9 cellular contexts compared by ENCODE assay signal in the genomic region with DNA sequence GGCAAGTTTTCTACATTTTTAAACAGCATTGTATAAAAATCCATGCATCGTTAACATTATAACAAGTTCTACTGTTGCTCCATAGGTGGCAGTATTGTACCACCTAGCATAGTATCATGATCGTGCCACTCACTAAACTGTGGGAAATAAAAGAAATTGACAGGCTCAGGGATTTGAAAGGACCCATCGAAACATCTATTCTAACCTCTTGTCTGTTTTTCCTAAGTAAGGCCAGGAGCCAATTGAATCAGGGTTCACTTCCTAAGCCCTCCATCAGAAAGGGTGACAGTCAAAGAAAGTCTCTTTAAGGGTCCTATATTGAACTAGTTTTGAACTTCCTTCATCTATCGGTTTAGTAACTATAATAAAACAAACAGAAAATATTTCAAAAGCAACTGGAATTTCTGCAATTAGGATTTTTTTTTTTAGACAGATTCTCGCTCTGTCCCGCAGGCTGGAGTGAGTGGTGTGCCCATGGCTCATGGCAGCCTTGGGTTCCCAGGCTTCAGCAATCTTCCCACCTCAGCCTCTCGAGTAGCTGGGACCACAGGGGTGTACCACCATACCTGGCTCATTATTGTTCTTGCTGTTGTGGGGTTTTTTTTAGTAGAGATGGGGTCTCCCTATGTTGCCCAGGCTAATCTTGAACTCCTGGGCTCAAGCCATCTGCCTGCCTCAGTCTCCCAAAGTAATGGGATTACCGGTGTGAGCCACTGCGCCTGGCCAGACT. TPM values are rescaled to one million over a fixed set of nuclear protein-coding genes. Genes with fewer than 3 reads are reported as not detected.
DNase-seq lines count a peak whose midpoint lies in the region; ATAC-seq and TF ChIP-seq lines count a peak whose summit lies in the region.
"Had no signal": no experiment of that assay in that cellular context is flagged by ENCODE, and none has a peak within 500 bp of the region (broad histone marks: within the 10 kb centered on the region; RNA-seq: fewer than 3 reads in every experiment).

No MANE protein-coding gene starts in this region.

- H4K20me1 ChIP-seq in H9 (ENCODE audit: control insufficient read depth, insufficient read depth, insufficient read length): no peaks in the 10 kb centered on the region

- H3K36me3 Mint-ChIP-seq in H9 (ENCODE audit: insufficient read depth in 1 of 3, low read depth in 3 of 3) (peaks cover 0 to 7% (median 5%) of the 10 kb centered on the region in 3 experiments; a peak in 1 of 7 replicates), WTC11 (peaks cover 3% of the 10 kb centered on the region; the same call in 1 of the 2 replicates)

- H3K9me3 ChIP-seq in H9 (ENCODE audit: control insufficient read depth, low read depth, low read length): no peaks in the 10 kb centered on the region

- H4K91ac ChIP-seq in H9 (ENCODE audit: insufficient read length, low read depth, low read length): no peak overlapping the region

- H3K4me3 Mint-ChIP-seq in H9 (no peak overlapping the region), WTC11 (no peak overlapping the region)

- H3K27ac Mint-ChIP-seq in H9 (no peak overlapping the region), WTC11 (no peak overlapping the region)

- H3K9me3 Mint-ChIP-seq in H9: no peaks in the 10 kb centered on the region
- no peaks in the 10 kb centered on the region for H3K9me3 Mint-ChIP-seq in WTC11

- no peak overlapping the region for H3K4me2 ChIP-seq in H9 (ENCODE audit: insufficient read depth, insufficient read length, low read length)

- H2AFZ ChIP-seq in H9 (ENCODE audit: low read length): no peak overlapping the region

- DNase-seq in ACHN: peak; percentile 62
- DNase-seq in ELF-1 (ENCODE audit: low read depth, low spot score): peak; percentile 6
- no peak for DNase-seq in H9
- DNase-seq in NAMALWA (ENCODE audit: low spot score): peak; percentile 67
- no peak for DNase-seq in WTC11 (ENCODE audit: low spot score)
- no peak for DNase-seq in Right ventricle myocardium superior
- DNase-seq in retina: peak; percentile 51
- DNase-seq in posterior cingulate gyrus: no peak

- intact Hi-C loops in Right ventricle myocardium superior (cut with DNase I) (loop anchor here (2.0 to 5.0 kb wide), 2 partner anchors 135 to 230 kb away; no protein-coding TSS in a partner anchor), posterior cingulate gyrus (cut with DNase I) (loop anchor here (1.0 kb wide), 2 partner anchors 136 to 609 kb away; no protein-coding TSS in a partner anchor)

- H2BK20ac ChIP-seq in H9 (ENCODE audit: low read depth, low read length, poor library complexity, severe bottlenecking): no peak overlapping the region

- H3K27me3 Mint-ChIP-seq in H9 (ENCODE audit: low read depth): no peaks in the 10 kb centered on the region
- no peaks in the 10 kb centered on the region for H3K27me3 Mint-ChIP-seq in WTC11 (ENCODE audit: low read depth)

- no peak overlapping the region for H4K8ac ChIP-seq in H9 (replicated peaks; ENCODE audit: insufficient read length, low read depth, low read length)

- H3K56ac ChIP-seq in H9 (ENCODE audit: insufficient read length, low read depth, low read length): no peak overlapping the region

- no peak overlapping the region for H2BK12ac ChIP-seq in H9 (ENCODE audit: insufficient read length, low read depth, low read length)

- no peaks in the 10 kb centered on the region for H3K79me2 ChIP-seq in H9 (ENCODE audit: insufficient read depth, low read length)

- H3K23me2 ChIP-seq in H9 (ENCODE audit: insufficient read length, low read depth, low read length, poor library complexity, severe bottlenecking): no peaks in the 10 kb centered on the region

- no peak overlapping the region for H2BK15ac ChIP-seq in H9 (ENCODE audit: low read depth, low read length)

- H3K4me1 ChIP-seq in H9 (ENCODE audit: insufficient read depth, low read length): no peaks in the 10 kb centered on the region

- no peak overlapping the region for H3T11ph ChIP-seq in H9 (ENCODE audit: low read length)

- no peaks in the 10 kb centered on the region for H3K27me3 ChIP-seq in H9 (ENCODE audit: insufficient read depth, low read length)

- H3K4ac ChIP-seq in H9 (ENCODE audit: low read depth, low read length): no peak overlapping the region

- no peak overlapping the region for H3K9ac ChIP-seq in H9 (ENCODE audit: extremely low read depth, insufficient read length, low read length)

- CTCF ChIA-PET in WTC11 (lab: Charles Lee): interaction anchor here (0.6 to 0.7 kb wide), 3 partner anchors 9 to 609 kb away, joined by 3 to 4 read pairs (median 3); a partner anchor contains a TSS

- no peak overlapping the region for H4K5ac ChIP-seq in H9 (ENCODE audit: insufficient read length, low read depth, low read length)

- POLR2A ChIA-PET in WTC11 (lab: Charles Lee): no interaction called here

- in situ Hi-C loops in ACHN (cut with HindIII; ENCODE audit: low pct_ligation_motif_present, low pct_unique_long_range_greater_than_20kb, low sequenced_read_pairs): no loop called here

- WGBS in H9 (ENCODE audit: extremely low coverage, insufficient read length, low lambda C conversion rate): no CpG with 5 or more reads among the region's 9 CpGs

- ATAC-seq in WTC11: peak; percentile 79; the same call in 1 of the 2 replicates
- ATAC-seq in Right ventricle myocardium superior (ENCODE audit: poor library complexity): peak; percentile 83

- H2BK5ac ChIP-seq in H9 (ENCODE audit: insufficient read length, low read length): no peak overlapping the region

- TF ChIP-seq CTCF in H9 (conservative IDR thresholded peaks at IDR 0.05) (peak; percentile 89), WTC11 (IDR thresholded peaks at IDR 0.05) (peak; percentile 56)

- no peak overlapping the region for H3K18ac ChIP-seq in H9 (ENCODE audit: insufficient read length, low read depth, low read length)

- H2AK5ac ChIP-seq in H9 (ENCODE audit: insufficient read length, low read length): no peak overlapping the region

- no peak overlapping the region for H3K23ac ChIP-seq in H9 (ENCODE audit: insufficient read length, low read depth, low read length)

- H3K14ac ChIP-seq in H9 (ENCODE audit: insufficient read depth, low read length): no peak overlapping the region

- H3K4me1 Mint-ChIP-seq in H9 (no peaks in the 10 kb centered on the region), WTC11 (no peaks in the 10 kb centered on the region)

- no peak overlapping the region for H3K27ac ChIP-seq in H9 (ENCODE audit: insufficient read length, low read depth, low read length)

- no peak overlapping the region for H2BK120ac ChIP-seq in H9 (ENCODE audit: low read depth, low read length, poor library complexity, severe bottlenecking)

- H3K79me1 ChIP-seq in H9 (ENCODE audit: insufficient read depth, low read depth, low read length, poor library complexity, severe bottlenecking): no peaks in the 10 kb centered on the region

TF ChIP-seq in WTC11, 78 proteins besides CTCF, POLR2A, EP300 and RAD21 (continues in another document):
- TF ChIP-seq, protein P1, sequence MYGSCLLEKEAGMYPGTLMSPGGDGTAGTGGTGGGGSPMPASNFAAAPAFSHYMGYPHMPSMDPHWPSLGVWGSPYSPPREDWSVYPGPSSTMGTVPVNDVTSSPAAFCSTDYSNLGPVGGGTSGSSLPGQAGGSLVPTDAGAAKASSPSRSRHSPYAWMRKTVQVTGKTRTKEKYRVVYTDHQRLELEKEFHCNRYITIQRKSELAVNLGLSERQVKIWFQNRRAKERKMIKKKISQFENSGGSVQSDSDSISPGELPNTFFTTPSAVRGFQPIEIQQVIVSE (CRISPR knock-in tag; IDR thresholded peaks at IDR 0.05; ENCODE audit: borderline replicate concordance): 0 out of 2 replicates have a peak, but pooled peaks have one; percentile 45
- TF ChIP-seq FOXJ3 (CRISPR knock-in tag; IDR thresholded peaks at IDR 0.05; ENCODE audit: borderline replicate concordance): no peak
- TF ChIP-seq ZNF396 (CRISPR knock-in tag; IDR thresholded peaks at IDR 0.05; ENCODE audit: borderline replicate concordance): no peak
- no peak for TF ChIP-seq FOXP1 (CRISPR knock-in tag; IDR thresholded peaks at IDR 0.05; ENCODE audit: borderline replicate concordance)
- TF ChIP-seq SOX15 (CRISPR knock-in tag; IDR thresholded peaks at IDR 0.05): no peak
- TF ChIP-seq, protein P2, sequence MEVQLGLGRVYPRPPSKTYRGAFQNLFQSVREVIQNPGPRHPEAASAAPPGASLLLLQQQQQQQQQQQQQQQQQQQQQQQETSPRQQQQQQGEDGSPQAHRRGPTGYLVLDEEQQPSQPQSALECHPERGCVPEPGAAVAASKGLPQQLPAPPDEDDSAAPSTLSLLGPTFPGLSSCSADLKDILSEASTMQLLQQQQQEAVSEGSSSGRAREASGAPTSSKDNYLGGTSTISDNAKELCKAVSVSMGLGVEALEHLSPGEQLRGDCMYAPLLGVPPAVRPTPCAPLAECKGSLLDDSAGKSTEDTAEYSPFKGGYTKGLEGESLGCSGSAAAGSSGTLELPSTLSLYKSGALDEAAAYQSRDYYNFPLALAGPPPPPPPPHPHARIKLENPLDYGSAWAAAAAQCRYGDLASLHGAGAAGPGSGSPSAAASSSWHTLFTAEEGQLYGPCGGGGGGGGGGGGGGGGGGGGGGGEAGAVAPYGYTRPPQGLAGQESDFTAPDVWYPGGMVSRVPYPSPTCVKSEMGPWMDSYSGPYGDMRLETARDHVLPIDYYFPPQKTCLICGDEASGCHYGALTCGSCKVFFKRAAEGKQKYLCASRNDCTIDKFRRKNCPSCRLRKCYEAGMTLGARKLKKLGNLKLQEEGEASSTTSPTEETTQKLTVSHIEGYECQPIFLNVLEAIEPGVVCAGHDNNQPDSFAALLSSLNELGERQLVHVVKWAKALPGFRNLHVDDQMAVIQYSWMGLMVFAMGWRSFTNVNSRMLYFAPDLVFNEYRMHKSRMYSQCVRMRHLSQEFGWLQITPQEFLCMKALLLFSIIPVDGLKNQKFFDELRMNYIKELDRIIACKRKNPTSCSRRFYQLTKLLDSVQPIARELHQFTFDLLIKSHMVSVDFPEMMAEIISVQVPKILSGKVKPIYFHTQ (CRISPR knock-in tag; IDR thresholded peaks at IDR 0.05): no peak

RNA-seq across cellular contexts. Expression of a gene that starts 9.4 kb away (rescaled TPM):
- total RNA-seq in H9 (2021): 23.7 and 25.0 TPM in 2 replicates
- total RNA-seq in WTC11 (2021): 18.6 to 23.2 TPM (median 21.2 TPM) in 3 replicates
- total RNA-seq in Right ventricle myocardium superior: 139 TPM
- total RNA-seq: T-helper 1 cell treated with Interleukin-12 subunit alpha and Interleukin-12 subunit beta and Interleukin-4 antibody, amounts not matched to agents 30 ng/mL and 1 ng/mL, for 36 hours had no signal

RNA-seq across cellular contexts. Expression of a gene that starts 36.2 kb away (rescaled TPM):
- total RNA-seq in H9 (2021) (26.9 and 29.3 TPM in 2 replicates), WTC11 (2021) (20.7 to 24.2 TPM (median 22.9 TPM) in 3 replicates), Right ventricle myocardium superior (18.0 TPM)

Comparison
In these comparisons a context has a peak if more than half of its experiments do, and no peak if none do; other contexts are left out.
1. DNase-seq: peak in ACHN (single experiment), ELF-1 (single experiment), NAMALWA (single experiment) and retina (single experiment); none in H9 (single experiment), WTC11 (single experiment), Right ventricle myocardium superior (single experiment) and posterior cingulate gyrus (0 of 10).